In the genomic region with DNA sequence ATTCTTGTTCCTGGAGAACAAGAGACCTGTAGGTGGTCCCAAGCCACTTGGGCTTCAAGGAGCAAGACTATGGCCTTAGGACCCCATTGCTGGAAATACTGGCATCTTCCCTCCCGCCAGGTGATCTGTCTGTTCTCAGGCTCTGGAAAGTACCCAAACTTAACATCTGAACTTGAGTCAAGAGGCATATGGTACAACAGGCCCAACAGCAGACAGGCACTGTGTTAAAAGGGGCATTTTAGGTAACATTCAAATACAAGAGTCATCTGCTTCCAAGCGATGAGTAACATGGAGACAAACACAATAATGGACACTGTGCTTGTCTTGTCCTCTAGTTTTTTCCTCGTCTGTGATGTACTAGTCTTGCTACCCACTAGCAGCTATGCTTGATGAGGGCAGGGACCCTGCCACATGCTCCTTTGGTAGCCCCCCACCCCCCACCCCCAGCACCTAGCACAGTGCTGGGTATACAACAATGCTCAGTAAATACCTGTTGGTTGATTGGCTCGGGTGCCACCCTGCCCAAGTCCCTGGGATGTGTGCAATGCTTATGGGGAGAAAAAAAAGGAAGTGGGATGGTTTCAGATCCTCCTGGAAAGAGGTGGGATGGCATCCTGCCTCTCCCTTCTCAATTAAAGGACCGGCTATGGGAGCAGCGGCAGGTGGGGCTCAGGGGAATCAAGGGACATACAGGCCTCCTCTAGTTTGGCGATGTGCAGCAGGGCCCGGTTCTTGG, we compare ENCODE assay signal across 20 cellular contexts. TPM values are rescaled to one million over a fixed set of nuclear protein-coding genes. Genes with fewer than 3 reads are reported as not detected.
"Had no signal": no experiment of that assay in that cellular context is flagged by ENCODE, and none has a peak within 500 bp of the region (broad histone marks: within the 10 kb centered on the region; RNA-seq: fewer than 3 reads in every experiment).

No MANE protein-coding gene starts in this region.

- H3K27me3 ChIP-seq: adrenal gland, dorsolateral prefrontal cortex, hepatocyte, neutrophil, suprapubic skin, vagina had no signal

- H3K4me3 ChIP-seq: adrenal gland, hepatocyte, lung, suprapubic skin, vagina had no signal

- H3K9me3 Mint-ChIP-seq: activated naive CD4-positive, alpha-beta T cell treated with anti-CD3 and anti-CD28 coated beads, Interleukin-2, amount 50 U/mL, for 24 hours; mesothelial cell of epicardium; natural killer cell treated with Interleukin-12 subunit alpha and Interleukin-12 subunit beta and Interleukin-15 and Interleukin-18, amount 100 ng/mL, for 72 hours; stimulated activated naive CD8-positive, alpha-beta T cell treated with anti-CD3 and anti-CD28 coated beads, Interleukin-15, Interleukin-2, amounts not matched to agents 100 ng/mL and 50 ng/mL, for 24 hours; T-helper 1 cell treated with Interleukin-12 subunit alpha and Interleukin-12 subunit beta and Interleukin-4 antibody, amounts not matched to agents 30 μg/mL and 1 μg/mL, for 36 hours had no signal

- H3K27me3 Mint-ChIP-seq: activated naive CD4-positive, alpha-beta T cell treated with anti-CD3 and anti-CD28 coated beads, Interleukin-2, amount 50 U/mL, for 24 hours; natural killer cell treated with Interleukin-12 subunit alpha and Interleukin-12 subunit beta and Interleukin-15 and Interleukin-18, amount 100 ng/mL, for 72 hours; stimulated activated naive CD8-positive, alpha-beta T cell treated with anti-CD3 and anti-CD28 coated beads, Interleukin-15, Interleukin-2, amounts not matched to agents 100 ng/mL and 50 ng/mL, for 24 hours had no signal

- H3K79me2 ChIP-seq: hepatocyte had no signal

- H3K9me3 ChIP-seq: adrenal gland, neutrophil, suprapubic skin, vagina had no signal

- ATAC-seq: natural killer cell treated with Interleukin-12 subunit alpha and Interleukin-12 subunit beta and Interleukin-15 and Interleukin-18, amount 100 ng/mL, for 72 hours had no signal

- DNase-seq: activated CD4-positive, alpha-beta T cell treated with anti-CD3 and anti-CD28 coated beads, Interleukin-2, amount 50 U/mL, for 1 hour; activated CD4-positive, CD25-positive, alpha-beta regulatory T cell treated with anti-CD3 and anti-CD28 coated beads, Interleukin-2, amount 50 U/mL, for 72 hours; activated CD8-positive, alpha-beta memory T cell treated with anti-CD3 and anti-CD28 coated beads for 24 hours; activated CD8-positive, alpha-beta memory T cell treated with anti-CD3 and anti-CD28 coated beads, Interleukin-2, amount 50 U/mL, for 48 hours; activated effector memory CD4-positive, alpha-beta T cell treated with anti-CD3 and anti-CD28 coated beads, Interleukin-2, amount 50 U/mL, for 16 hours had no signal

- H3K27ac ChIP-seq: adrenal gland, epithelial cell of prostate, hepatocyte, neutrophil, suprapubic skin, vagina had no signal

- H3K4me1 Mint-ChIP-seq: activated naive CD4-positive, alpha-beta T cell treated with anti-CD3 and anti-CD28 coated beads, Interleukin-2, amount 50 U/mL, for 24 hours had no signal

- H3K4me2 ChIP-seq: hepatocyte had no signal

- H2AFZ ChIP-seq: hepatocyte had no signal

- H3K4me3 Mint-ChIP-seq: activated naive CD4-positive, alpha-beta T cell treated with anti-CD3 and anti-CD28 coated beads, Interleukin-2, amount 50 U/mL, for 24 hours; mesothelial cell of epicardium; natural killer cell treated with Interleukin-12 subunit alpha and Interleukin-12 subunit beta and Interleukin-15 and Interleukin-18, amount 100 ng/mL, for 72 hours; stimulated activated naive CD8-positive, alpha-beta T cell treated with anti-CD3 and anti-CD28 coated beads, Interleukin-15, Interleukin-2, amounts not matched to agents 100 ng/mL and 50 ng/mL, for 24 hours; T-helper 1 cell treated with Interleukin-12 subunit alpha and Interleukin-12 subunit beta and Interleukin-4 antibody, amounts not matched to agents 30 μg/mL and 1 μg/mL, for 36 hours had no signal

- FAIRE-seq: colon, keratinocyte had no signal

- H3K27ac Mint-ChIP-seq: activated naive CD4-positive, alpha-beta T cell treated with anti-CD3 and anti-CD28 coated beads, Interleukin-2, amount 50 U/mL, for 24 hours; mesothelial cell of epicardium; natural killer cell treated with Interleukin-12 subunit alpha and Interleukin-12 subunit beta and Interleukin-15 and Interleukin-18, amount 100 ng/mL, for 72 hours; stimulated activated naive CD8-positive, alpha-beta T cell treated with anti-CD3 and anti-CD28 coated beads, Interleukin-15, Interleukin-2, amounts not matched to agents 100 ng/mL and 50 ng/mL, for 24 hours; T-helper 1 cell treated with Interleukin-12 subunit alpha and Interleukin-12 subunit beta and Interleukin-4 antibody, amounts not matched to agents 30 μg/mL and 1 μg/mL, for 36 hours had no signal

- H3K36me3 Mint-ChIP-seq: natural killer cell treated with Interleukin-12 subunit alpha and Interleukin-12 subunit beta and Interleukin-15 and Interleukin-18, amount 100 ng/mL, for 72 hours had no signal

RNA-seq across cellular contexts. Expression of a gene that starts 19.4 kb away (rescaled TPM):
- total RNA-seq: hepatocyte, mesothelial cell of epicardium had no signal
